20 cellular contexts compared by ENCODE assay signal in the genomic region with DNA sequence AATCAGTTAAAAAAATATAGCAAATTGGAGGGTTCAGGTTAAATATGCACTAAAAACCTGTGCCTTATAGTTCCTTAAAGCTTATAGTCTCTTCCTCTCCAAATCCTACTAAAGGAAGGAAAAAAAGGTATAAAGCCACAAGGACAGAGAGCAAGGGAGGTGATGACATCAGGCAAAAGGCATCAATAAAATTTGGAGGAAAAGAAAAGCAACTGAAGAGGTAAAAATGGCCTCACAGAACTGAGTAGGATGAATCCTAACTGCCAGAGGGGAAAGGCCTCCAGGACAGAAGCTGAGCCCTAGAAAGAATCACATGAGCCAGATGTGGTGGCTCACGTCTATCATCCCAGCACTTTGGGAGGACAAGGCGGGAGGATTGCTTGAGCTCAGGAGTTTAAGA. TPM values are rescaled to one million over a fixed set of nuclear protein-coding genes. Genes with fewer than 3 reads are reported as not detected.
DNase-seq lines count a peak whose midpoint lies in the region; ATAC-seq, FAIRE-seq and TF ChIP-seq lines count a peak whose summit lies in the region.
"Had no signal": no experiment of that assay in that cellular context is flagged by ENCODE, and none has a peak within 500 bp of the region (broad histone marks: within the 10 kb centered on the region; RNA-seq: fewer than 3 reads in every experiment).

No MANE protein-coding gene starts in this region.

- CTCF ChIA-PET in WTC11 (lab: Charles Lee): no interaction called here

- peaks cover 9% of the 10 kb centered on the region for H3K36me3 Mint-ChIP-seq in T-helper 17 cell (ENCODE audit: low read depth)
- peaks cover 11% of the 10 kb centered on the region; the same call in 1 of the 2 replicates for H3K36me3 Mint-ChIP-seq in WTC11

- H3K4me1 ChIP-seq in mesendoderm (ENCODE audit: control insufficient read depth, low read depth, low read length): no peaks in the 10 kb centered on the region
- H3K4me1 ChIP-seq: BE2C had no signal

- H3K4me3 Mint-ChIP-seq in T-helper 17 cell (no peak overlapping the region), WTC11 (no peak overlapping the region)
- H3K4me3 Mint-ChIP-seq: CD4-positive, alpha-beta T cell; GM23338; H9 had no signal

- no peak overlapping the region for H3K4me2 ChIP-seq in mesendoderm (ENCODE audit: low read length)
- H3K4me2 ChIP-seq: GM23338 had no signal

- H3K23ac ChIP-seq in mesendoderm (ENCODE audit: low read length): no peak overlapping the region

- peak; percentile 5 for DNase-seq in ELR (ENCODE audit: low read depth)
- no peak for DNase-seq in T-helper 17 cell
- DNase-seq in mesendoderm: peak; percentile 71
- DNase-seq in GM19239 (ENCODE audit: insufficient read length, low spot score): no peak
- DNase-seq in GDM1 (lab: John Stamatoyannopoulos, UW): no peak
- no peak for DNase-seq in WTC11 (ENCODE audit: low spot score)
- no peak for DNase-seq in stimulated activated naive CD4-positive, alpha-beta T cell treated with Interleukin-2 at 50 U/mL for 16 hours (lab: John Stamatoyannopoulos, UW)
- DNase-seq: ACHN; BE2C; C1 segment of cervical spinal cord; CD4-positive, alpha-beta T cell; DMS153; DMS79; H9 had no signal

- H3K18ac ChIP-seq in mesendoderm (ENCODE audit: low read length): no peak overlapping the region

- H3K27me3 Mint-ChIP-seq in T-helper 17 cell (no peaks in the 10 kb centered on the region), WTC11 (ENCODE audit: low read depth) (no peaks in the 10 kb centered on the region)
- H3K27me3 Mint-ChIP-seq: CD4-positive, alpha-beta T cell had no signal

- H2BK15ac ChIP-seq in mesendoderm (replicated peaks; ENCODE audit: low read depth): no peak overlapping the region

- TF ChIP-seq CTCF in WTC11 (IDR thresholded peaks at IDR 0.05): no peak

- H3K79me1 ChIP-seq in mesendoderm (ENCODE audit: low read length): peaks cover 2% of the 10 kb centered on the region

- no peaks in the 10 kb centered on the region for H3K9me3 ChIP-seq in T-helper 17 cell (ENCODE audit: control insufficient read depth, low read length, poor library complexity, severe bottlenecking)
- H3K9me3 ChIP-seq: BE2C had no signal

- no peak overlapping the region for H4K5ac ChIP-seq in mesendoderm (ENCODE audit: low read length)

- ATAC-seq in T-helper 17 cell (no peak), WTC11 (no peak)
- ATAC-seq: GM23338 had no signal

- no peak overlapping the region for H3K9ac ChIP-seq in mesendoderm (ENCODE audit: low read length)

- H2BK5ac ChIP-seq in mesendoderm (ENCODE audit: low read length): no peak overlapping the region

- H4K8ac ChIP-seq in mesendoderm (ENCODE audit: low read depth, low read length): no peak overlapping the region

- H3K79me2 ChIP-seq in mesendoderm (ENCODE audit: control insufficient read depth, insufficient read depth, low read length): no peaks in the 10 kb centered on the region

- H3K4me3 ChIP-seq in mesendoderm (ENCODE audit: low read length): no peak overlapping the region
- H3K4me3 ChIP-seq: GM23338 had no signal

- peaks cover 6% of the 10 kb centered on the region; the same call in 1 of the 2 replicates for H3K9me3 Mint-ChIP-seq in WTC11
- H3K9me3 Mint-ChIP-seq: CD4-positive, alpha-beta T cell; GM23338 had no signal

- no peak overlapping the region for H3K27ac ChIP-seq in mesendoderm (ENCODE audit: low read depth, low read length)
- H3K27ac ChIP-seq: HL-60 had no signal

- H3K4me1 Mint-ChIP-seq in T-helper 17 cell (peaks cover 36% of the 10 kb centered on the region), WTC11 (peaks cover 13% of the 10 kb centered on the region)

- no peak overlapping the region for H3K4ac ChIP-seq in mesendoderm (ENCODE audit: low read depth, low read length)

- POLR2A ChIA-PET in WTC11 (lab: Charles Lee): no interaction called here

- no peak overlapping the region for H2AK5ac ChIP-seq in mesendoderm (ENCODE audit: low read length)

- no peaks in the 10 kb centered on the region for H3K36me3 ChIP-seq in mesendoderm (ENCODE audit: control insufficient read depth, insufficient read depth, low read length)

- no peak for FAIRE-seq in GM19239 (lab: Jason Lieb, UNC)
- FAIRE-seq: A204.1, G401.6, GM12892, GM18507 had no signal

- H3K56ac ChIP-seq in mesendoderm (ENCODE audit: low read length): no peak overlapping the region

- H3K27me3 ChIP-seq in mesendoderm (ENCODE audit: insufficient read depth, low read length, poor library complexity): no peaks in the 10 kb centered on the region
- H3K27me3 ChIP-seq: BE2C had no signal

- no CpG with 5 or more reads among the region's 2 CpGs for WGBS in mesendoderm (ENCODE audit: extremely low coverage, insufficient coverage, low lambda C conversion rate)

- H2BK120ac ChIP-seq in mesendoderm (ENCODE audit: low read depth, low read length): no peak overlapping the region

- peak overlapping the region; percentile 46 for H3K27ac Mint-ChIP-seq in T-helper 17 cell
- H3K27ac Mint-ChIP-seq in WTC11: no peak overlapping the region
- H3K27ac Mint-ChIP-seq: CD4-positive, alpha-beta T cell; GM23338 had no signal

TF ChIP-seq in WTC11, 78 proteins besides CTCF, POLR2A, EP300 and RAD21:
- TF ChIP-seq SOX15 (CRISPR knock-in tag; IDR thresholded peaks at IDR 0.05) (no peak), ZNF396 (CRISPR knock-in tag; IDR thresholded peaks at IDR 0.05; ENCODE audit: borderline replicate concordance) (no peak)
- TF ChIP-seq, protein P1, sequence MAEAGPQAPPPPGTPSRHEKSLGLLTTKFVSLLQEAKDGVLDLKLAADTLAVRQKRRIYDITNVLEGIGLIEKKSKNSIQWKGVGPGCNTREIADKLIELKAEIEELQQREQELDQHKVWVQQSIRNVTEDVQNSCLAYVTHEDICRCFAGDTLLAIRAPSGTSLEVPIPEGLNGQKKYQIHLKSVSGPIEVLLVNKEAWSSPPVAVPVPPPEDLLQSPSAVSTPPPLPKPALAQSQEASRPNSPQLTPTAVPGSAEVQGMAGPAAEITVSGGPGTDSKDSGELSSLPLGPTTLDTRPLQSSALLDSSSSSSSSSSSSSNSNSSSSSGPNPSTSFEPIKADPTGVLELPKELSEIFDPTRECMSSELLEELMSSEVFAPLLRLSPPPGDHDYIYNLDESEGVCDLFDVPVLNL (CRISPR knock-in tag; IDR thresholded peaks at IDR 0.05; ENCODE audit: borderline replicate concordance, low read depth): no peak

RNA-seq across cellular contexts. Expression of a gene that starts 8.1 kb away (rescaled TPM):
- total RNA-seq in T-helper 17 cell (10 to 100 TPM; 29.0 to 33.1 TPM), WTC11 (2021) (6.7 to 8.6 TPM (median 6.7 TPM) in 3 replicates)
- 5.1 TPM for polyA plus RNA-seq in mesendoderm (2013, experiment 1 of 2)
- polyA plus RNA-seq in mesendoderm (2013, experiment 2 of 2): 5.3 TPM

Comparison
In these comparisons a context has a peak if more than half of its experiments do, and no peak if none do; other contexts are left out.
1. DNase-seq: peak in ELR (single experiment) and mesendoderm (single experiment); none in T-helper 17 cell (0 of 3), GM19239 (single experiment), GDM1 (single experiment), WTC11 (single experiment) and stimulated activated naive CD4-positive, alpha-beta T cell treated with Interleukin-2 at 50 U/mL for 16 hours (single experiment).